Comparison of ENCODE assay signal across 4 cellular contexts in the genomic region with DNA sequence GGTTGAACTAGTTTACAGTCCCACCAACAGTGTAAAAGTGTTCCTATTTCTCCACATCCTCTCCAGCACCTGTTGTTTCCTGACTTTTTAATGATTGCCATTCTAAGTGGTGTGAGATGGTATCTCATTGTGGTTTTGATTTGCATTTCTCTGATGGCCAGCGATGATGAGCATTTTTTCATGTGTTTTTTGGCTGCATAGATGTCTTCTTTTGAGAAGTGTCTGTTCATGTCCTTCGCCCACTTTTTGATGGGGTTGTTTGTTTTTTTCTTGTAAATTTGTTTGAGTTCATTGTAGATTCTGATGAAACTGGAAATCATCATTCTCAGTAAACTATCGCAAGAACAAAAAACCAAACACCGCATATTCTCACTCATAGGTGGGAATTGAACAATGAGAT. TPM values are rescaled to one million over a fixed set of nuclear protein-coding genes. Genes with fewer than 3 reads are reported as not detected.
"Had no signal": no experiment of that assay in that cellular context is flagged by ENCODE, and none has a peak within 500 bp of the region (broad histone marks: within the 10 kb centered on the region; RNA-seq: fewer than 3 reads in every experiment).

No MANE protein-coding gene starts in this region.

RNA-seq across cellular contexts. Expression of gene TAL2, which starts 41.4 kb away (rescaled TPM):
- total RNA-seq: LHCN-M2, M059J, MCF 10A, NCI-H460 had no signal
